In the genomic region with DNA sequence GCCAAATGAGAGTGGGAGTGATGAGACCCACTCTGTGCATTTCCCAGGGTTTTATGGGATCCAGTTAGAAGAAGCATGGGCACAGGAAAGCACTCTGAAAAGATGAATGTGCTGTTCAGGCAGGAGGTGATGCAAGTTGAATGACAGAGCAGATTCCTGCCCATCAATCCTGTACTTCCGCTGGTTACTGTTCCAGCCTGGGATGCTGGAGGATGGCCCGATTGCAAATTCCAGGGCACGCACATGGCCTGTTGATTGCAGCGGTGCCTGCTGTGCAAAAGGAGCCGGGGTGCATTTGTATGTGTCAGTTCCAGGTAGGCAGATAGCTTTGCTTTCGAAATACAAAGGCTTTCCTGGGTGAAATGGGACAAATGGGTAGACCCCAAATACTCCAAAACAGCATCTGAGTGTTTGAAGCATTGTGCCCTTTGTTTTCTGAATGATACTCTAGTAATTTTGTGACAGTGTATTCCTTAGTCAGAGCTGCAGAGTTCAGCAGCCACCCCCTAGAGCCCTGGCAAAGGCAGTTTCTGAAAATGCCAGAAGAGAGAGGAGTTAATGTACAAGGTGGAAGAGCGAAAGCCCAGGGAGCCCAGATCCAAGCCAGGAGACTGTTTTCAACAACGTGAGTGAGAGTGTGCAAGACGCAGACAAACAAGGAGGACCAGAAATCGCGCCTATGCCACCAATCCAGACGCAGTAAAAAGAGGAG, we compare ENCODE assay signal across 19 cellular contexts.
"Had no signal": no experiment of that assay in that cellular context is flagged by ENCODE, and none has a peak within 500 bp of the region (broad histone marks: within the 10 kb centered on the region; RNA-seq: fewer than 3 reads in every experiment).

No MANE protein-coding gene starts in this region.

- H2AFZ ChIP-seq: parathyroid adenoma had no signal

- H3K4me3 ChIP-seq: heart left ventricle, left lung, thoracic aorta had no signal

- H3K9me3 ChIP-seq: heart left ventricle, left lung, thoracic aorta had no signal

- ATAC-seq: activated CD8-positive, alpha-beta T cell treated with anti-CD3 and anti-CD28 coated beads, Interleukin-2, amount 10 ng/mL, durations not matched to agents 7 days and 5 days; activated T-cell treated with anti-CD3 and anti-CD28 coated beads, Interleukin-2, amount 50 U/mL, for 72 hours; left lung had no signal

- H3K27ac ChIP-seq: heart left ventricle, left lung, parathyroid adenoma, thoracic aorta had no signal

- H3K79me2 ChIP-seq: parathyroid adenoma had no signal

- H3K4me1 ChIP-seq: left lung, parathyroid adenoma had no signal

- DNase-seq: activated CD4-positive, alpha-beta T cell treated with anti-CD3 and anti-CD28 coated beads, Interleukin-2, amount 10 ng/mL, durations not matched to agents 24 days and 14 days; activated CD4-positive, CD25-positive, alpha-beta regulatory T cell; activated CD8-positive, alpha-beta memory T cell treated with anti-CD3 and anti-CD28 coated beads, Interleukin-2, amount 50 U/mL, for 4 hours; activated CD8-positive, alpha-beta T cell treated with anti-CD3 and anti-CD28 coated beads, Interleukin-2, amount 10 ng/mL, durations not matched to agents 7 days and 5 days; activated gamma-delta T cell treated with Interleukin-2 at 50 U/mL for 16 hours; activated naive CD8-positive, alpha-beta T cell treated with anti-CD3 and anti-CD28 coated beads for 36 hours; activated T-cell treated with anti-CD3 and anti-CD28 coated beads, Interleukin-2, amount 50 U/mL, for 72 hours; central memory CD4-positive, alpha-beta T cell; cortex of kidney; effector CD8-positive, alpha-beta T cell; heart left ventricle; kidney; mammary epithelial cell; naive B cell; stimulated activated CD4-positive, alpha-beta T cell treated with anti-CD3 and anti-CD28 coated beads, Interleukin-12 subunit alpha, Interleukin-12 subunit beta, amount 100 ng/mL, for 4 hours; stimulated activated CD4-positive, alpha-beta T cell treated with anti-CD3 and anti-CD28 coated beads, Interleukin-2, amount 100 ng/mL, for 24 hours had no signal

- H3K36me3 ChIP-seq: heart left ventricle, left lung, thoracic aorta had no signal

- H3K27me3 ChIP-seq: heart left ventricle, left lung had no signal

- H3K9ac ChIP-seq: parathyroid adenoma had no signal
